In genomic region chr2:191298306-191298705, GRCh38 we compare ENCODE assay signal across 16 cellular contexts.
"Had no signal": no experiment of that assay in that cellular context is flagged by ENCODE, and none has a peak within 500 bp of the region (broad histone marks: within the 10 kb centered on the region; RNA-seq: fewer than 3 reads in every experiment).

No MANE protein-coding gene starts in this region.

- H2AFZ ChIP-seq: neural progenitor cell had no signal

- H3K9me3 ChIP-seq: esophagus muscularis mucosa, lower lobe of right lung, ovary, tibial nerve had no signal

- H3K4me3 ChIP-seq: esophagus muscularis mucosa, lower lobe of right lung, neural progenitor cell, ovary, SK-N-MC, tibial nerve had no signal

- H3K36me3 ChIP-seq: esophagus muscularis mucosa, lower lobe of right lung, neural progenitor cell, ovary, tibial nerve had no signal

- H3K9ac ChIP-seq: neural progenitor cell had no signal

- DNase-seq: activated CD4-positive, alpha-beta T cell treated with anti-CD3 and anti-CD28 coated beads, Interleukin-2, amount 10 ng/mL, durations not matched to agents 7 days and 5 days; activated naive CD4-positive, alpha-beta T cell treated with anti-CD3 and anti-CD28 coated beads, Interleukin-2, amount 10 ng/mL, durations not matched to agents 7 days and 5 days; activated T-cell treated with anti-CD3 and anti-CD28 coated beads for 4 hours; hippocampal formation; kidney glomerular epithelial cell; lower lobe of right lung; midbrain; ovary; small intestine; T-cell had no signal

- H3K4me2 ChIP-seq: neural progenitor cell had no signal

- H3K27ac ChIP-seq: esophagus muscularis mucosa, lower lobe of right lung, neural progenitor cell, SK-N-MC, tibial nerve had no signal

- H3K4me1 ChIP-seq: neural progenitor cell had no signal

- H3K27me3 ChIP-seq: esophagus muscularis mucosa, neural progenitor cell, ovary, tibial nerve had no signal

- ATAC-seq: activated T-helper 17 cell treated with anti-CD3 and anti-CD28 coated beads, Interleukin-2, amount 50 U/mL, for 72 hours; lower lobe of right lung; stimulated activated effector memory CD8-positive, alpha-beta T cell treated with anti-CD3 and anti-CD28 coated beads, Interleukin-12 subunit alpha, Interleukin-12 subunit beta, amount 100 ng/mL, for 72 hours; T-cell had no signal
